ENCODE assay signal across 14 cellular contexts in genomic region chr6:17877196-17877889, GRCh38.
DNase-seq lines count a peak whose midpoint lies in the region; TF ChIP-seq lines count a peak whose summit lies in the region.
"Had no signal": no experiment of that assay in that cellular context is flagged by ENCODE, and none has a peak within 500 bp of the region (broad histone marks: within the 10 kb centered on the region; RNA-seq: fewer than 3 reads in every experiment).

No MANE protein-coding gene starts in this region.

- TF ChIP-seq POLR2A in esophagus muscularis mucosa (IDR thresholded peaks at IDR 0.05; ENCODE audit: low read depth), result no peak

- H3K4me1 ChIP-seq in SJCRH30 (peaks cover 21% of the 10 kb centered on the region), esophagus muscularis mucosa (peaks cover 25 to 46% (median 42%) of the 10 kb centered on the region in 4 donors), rectal smooth muscle tissue (ENCODE audit: control insufficient read depth, insufficient read depth, low read length) (peaks cover 13% of the 10 kb centered on the region)
- H3K4me1 ChIP-seq: prostate gland had no signal

- H3K9me3 ChIP-seq in SJCRH30 (replicated peaks), result no peaks in the 10 kb centered on the region
- no peaks in the 10 kb centered on the region for H3K9me3 ChIP-seq in esophagus muscularis mucosa
- H3K9me3 ChIP-seq: ascending aorta, mucosa of descending colon, prostate gland had no signal

- H3K27me3 ChIP-seq in SJCRH30, result no peaks in the 10 kb centered on the region
- no peaks in the 10 kb centered on the region for H3K27me3 ChIP-seq in esophagus muscularis mucosa
- no peaks in the 10 kb centered on the region for H3K27me3 ChIP-seq in rectal smooth muscle tissue (ENCODE audit: control insufficient read depth, insufficient read depth, low read length)
- H3K27me3 ChIP-seq: ascending aorta had no signal

- H3K4me3 ChIP-seq in SJCRH30, result peak overlapping the region; percentile 12; the same call in 1 of the 2 replicates
- no peak overlapping the region for H3K4me3 ChIP-seq in esophagus muscularis mucosa
- no peak overlapping the region for H3K4me3 ChIP-seq in rectal smooth muscle tissue (ENCODE audit: low read length)
- H3K4me3 ChIP-seq: ascending aorta, mucosa of descending colon, prostate gland had no signal

- DNase-seq in ELR (ENCODE audit: low read depth) (peak; percentile 83), SJCRH30 (peak; percentile 70 to 82), esophagus muscularis mucosa (ENCODE audit: extremely low spot score) (no peak), GF-D8 (lab: John Stamatoyannopoulos, UW) (no peak), hepatic stellate cell (ENCODE audit: low spot score) (no peak), NAMALWA (ENCODE audit: low spot score) (no peak)
- no peak for DNase-seq in activated CD4-positive, alpha-beta T cell treated with anti-CD3 and anti-CD28 coated beads for 4 hours
- DNase-seq: activated B cell treated with CpG ODN at 0.5 μM for 24 hours; GDM1; mucosa of descending colon; stimulated activated naive CD8-positive, alpha-beta T cell treated with anti-CD3 and anti-CD28 coated beads, Interleukin-15, amount 100 ng/mL, for 72 hours had no signal

- H3K36me3 ChIP-seq in SJCRH30, result no peaks in the 10 kb centered on the region
- H3K36me3 ChIP-seq in esophagus muscularis mucosa, result peaks cover 0 to 4% (median 0%) of the 10 kb centered on the region in 4 donors
- H3K36me3 ChIP-seq in rectal smooth muscle tissue (ENCODE audit: control insufficient read depth, insufficient read depth, low read length), result no peaks in the 10 kb centered on the region
- H3K36me3 ChIP-seq: ascending aorta, prostate gland had no signal

- intact Hi-C loops in esophagus muscularis mucosa (cut with DNase I), result no loop called here

- no peak for TF ChIP-seq CTCF in esophagus muscularis mucosa (IDR thresholded peaks at IDR 0.05)

- WGBS in esophagus muscularis mucosa, result 56% methylated on average over 6 of the region's 6 CpGs

- H3K9ac ChIP-seq in rectal smooth muscle tissue (ENCODE audit: low read length), result no peak overlapping the region

- H3K27ac ChIP-seq in SJCRH30 (peak overlapping the region; percentile 68), esophagus muscularis mucosa (replicated peaks in 1 of 4) (peak overlapping the region; percentile 36 to 64 (median 56)), rectal smooth muscle tissue (ENCODE audit: low read depth, low read length) (peak overlapping the region; percentile 33)
- H3K27ac ChIP-seq: ascending aorta, prostate gland had no signal

- TF ChIP-seq EP300 in esophagus muscularis mucosa (IDR thresholded peaks at IDR 0.05), result no peak

Comparison
In these comparisons a context has a peak if more than half of its experiments do, and no peak if none do; other contexts are left out.
1. DNase-seq: peak in ELR (single experiment) and SJCRH30 (2 of 2); none in esophagus muscularis mucosa (single experiment), GF-D8 (single experiment), hepatic stellate cell (single experiment), NAMALWA (single experiment) and activated CD4-positive, alpha-beta T cell treated with anti-CD3 and anti-CD28 coated beads for 4 hours (0 of 2).
2. Peak in every context shown above with its lines, with median percentiles within 50 percentile points of each other: H3K27ac ChIP-seq.